ENCODE assay signal across 10 cellular contexts in genomic region chr5:126438267-126438666, GRCh38. TPM values are rescaled to one million over a fixed set of nuclear protein-coding genes. Genes with fewer than 3 reads are reported as not detected.
DNase-seq lines count a peak whose midpoint lies in the region; ATAC-seq, FAIRE-seq and TF ChIP-seq lines count a peak whose summit lies in the region.
"Had no signal": no experiment of that assay in that cellular context is flagged by ENCODE, and none has a peak within 500 bp of the region (broad histone marks: within the 10 kb centered on the region; RNA-seq: fewer than 3 reads in every experiment).

No MANE protein-coding gene starts in this region.

- no peak overlapping the region for H3K27ac ChIP-seq in astrocyte (ENCODE audit: low read depth, low read length)

- ATAC-seq in GM18511 (IDR thresholded peaks at IDR 0.05; ENCODE audit: unreplicated experiment) (peak; percentile 95), GM19468 (IDR thresholded peaks at IDR 0.05; ENCODE audit: extremely low read depth, unreplicated experiment) (peak; percentile 80), HG03045 (IDR thresholded peaks at IDR 0.05; ENCODE audit: unreplicated experiment) (peak; percentile 83)

- H3K27ac Mint-ChIP-seq in astrocyte (ENCODE audit: unreplicated experiment), result peak overlapping the region; percentile 45

- H3K27me3 Mint-ChIP-seq in astrocyte (ENCODE audit: low read depth, unreplicated experiment), result no peaks in the 10 kb centered on the region

- no peak for FAIRE-seq in astrocyte (lab: Jason Lieb, UNC)
- no peak for FAIRE-seq in frontal cortex (lab: Jason Lieb, UNC)

- H2AFZ ChIP-seq in astrocyte (ENCODE audit: low read depth, low read length), result no peak overlapping the region

- no peak for TF ChIP-seq CTCF in astrocyte (IDR thresholded peaks at IDR 0.05; ENCODE audit: insufficient read depth, low read depth, low read length)

- peaks cover 9% of the 10 kb centered on the region for H4K20me1 ChIP-seq in astrocyte (ENCODE audit: insufficient read depth, low read length)

- H3K9ac ChIP-seq in astrocyte (ENCODE audit: low read length), result no peak overlapping the region

- no peak overlapping the region for H3K4me3 ChIP-seq in astrocyte (ENCODE audit: insufficient read depth, low read depth, low read length)

- H3K4me1 ChIP-seq in astrocyte (ENCODE audit: insufficient read depth, low read length), result peaks cover 4% of the 10 kb centered on the region

- peaks cover 19% of the 10 kb centered on the region for H3K36me3 Mint-ChIP-seq in astrocyte (ENCODE audit: low read depth, unreplicated experiment)

- no peaks in the 10 kb centered on the region for H3K27me3 ChIP-seq in astrocyte (ENCODE audit: insufficient read depth, low read length)

- H3K4me1 Mint-ChIP-seq in astrocyte (ENCODE audit: low read depth, unreplicated experiment), result peaks cover 9% of the 10 kb centered on the region

- H3K9me3 Mint-ChIP-seq in astrocyte (ENCODE audit: unreplicated experiment), result no peaks in the 10 kb centered on the region
- H3K9me3 Mint-ChIP-seq: H9 had no signal

- peaks cover 8% of the 10 kb centered on the region for H3K79me2 ChIP-seq in astrocyte (ENCODE audit: insufficient read depth, low read length)

- DNase-seq in astrocyte (ENCODE audit: low read depth) (no peak), NCI-H2227 treated with DMSO at 0.1 percent for 48 hours (lab: John Stamatoyannopoulos, UW) (no peak), OCI-M2 (lab: John Stamatoyannopoulos, UW; ENCODE audit: unreplicated experiment) (no peak), mesenteric fat pad (ENCODE audit: low spot score) (no peak), frontal cortex (ENCODE audit: low spot score in 2 of 2) (no peak)
- DNase-seq: H9, NCI-H1417 treated with DMSO at 0.1 percent for 48 hours had no signal

- H3K4me3 Mint-ChIP-seq in astrocyte (ENCODE audit: unreplicated experiment), result no peak overlapping the region
- H3K4me3 Mint-ChIP-seq: H9 had no signal

- no peak overlapping the region for H3K4me2 ChIP-seq in astrocyte (ENCODE audit: low read length)

- H3K9me3 ChIP-seq in astrocyte (ENCODE audit: insufficient read depth, low read depth, low read length), result no peaks in the 10 kb centered on the region

- peaks cover 4% of the 10 kb centered on the region for H3K36me3 ChIP-seq in astrocyte (ENCODE audit: insufficient read depth, low read length)

RNA-seq across cellular contexts. Expression of gene GRAMD2B, which starts 15.1 kb away (rescaled TPM):
- total RNA-seq in astrocyte (29.1 and 34.4 TPM in 2 replicates), mesenteric fat pad (10.7 TPM), frontal cortex (6.5 TPM)
